ENCODE assay signal across 11 cellular contexts in the genomic region with DNA sequence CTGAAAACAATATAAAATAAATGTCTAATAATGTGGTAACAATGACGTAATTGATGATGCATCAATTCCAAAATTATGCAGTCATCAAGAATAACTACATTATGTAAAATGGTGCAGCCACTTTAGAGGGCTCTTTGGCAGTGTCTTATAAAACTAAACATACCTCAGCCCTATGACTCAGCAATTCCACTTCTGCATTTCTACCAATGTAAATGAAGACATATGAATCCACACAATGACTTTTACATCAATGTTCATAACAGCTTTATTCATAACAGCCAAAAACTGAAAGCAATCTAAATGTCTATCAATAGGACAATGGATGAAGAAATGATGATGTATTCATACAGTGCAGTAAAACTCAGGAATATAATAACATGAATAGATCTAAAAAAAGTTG.
DNase-seq lines count a peak whose midpoint lies in the region; ATAC-seq, FAIRE-seq and TF ChIP-seq lines count a peak whose summit lies in the region.
"Had no signal": no experiment of that assay in that cellular context is flagged by ENCODE, and none has a peak within 500 bp of the region (broad histone marks: within the 10 kb centered on the region; RNA-seq: fewer than 3 reads in every experiment).

No MANE protein-coding gene starts in this region.

- H3K4me1 Mint-ChIP-seq in astrocyte (ENCODE audit: low read depth, unreplicated experiment): peaks cover 10% of the 10 kb centered on the region
- peaks cover 4 to 7% of the 10 kb centered on the region in 2 donors for H3K4me1 Mint-ChIP-seq in stimulated activated naive B cell treated with anti-CD40 and anti-IgM and Interleukin-4, amounts not matched to agents 10 μg/mL and 1 μg/mL and 100 μg/mL, for 72 hours
- peaks cover 10% of the 10 kb centered on the region for H3K4me1 Mint-ChIP-seq in mesothelial cell of epicardium

- no peaks in the 10 kb centered on the region for H3K27me3 ChIP-seq in astrocyte (ENCODE audit: insufficient read depth, low read length)
- H3K27me3 ChIP-seq in vagina: no peaks in the 10 kb centered on the region
- H3K27me3 ChIP-seq in left ventricle myocardium inferior (ENCODE audit: low read depth): no peaks in the 10 kb centered on the region
- H3K27me3 ChIP-seq: heart right ventricle, pancreas had no signal

- TF ChIP-seq CTCF in astrocyte (IDR thresholded peaks at IDR 0.05; ENCODE audit: insufficient read depth, low read depth, low read length) (no peak), mesothelial cell of epicardium (IDR thresholded peaks at IDR 0.05; ENCODE audit: unreplicated experiment) (no peak), vagina (IDR thresholded peaks at IDR 0.05) (no peak), left ventricle myocardium inferior (IDR thresholded peaks at IDR 0.05; ENCODE audit: borderline replicate concordance) (no peak)

- no peak overlapping the region for H3K4me3 ChIP-seq in astrocyte (ENCODE audit: insufficient read depth, low read depth, low read length)
- H3K4me3 ChIP-seq in vagina: no peak overlapping the region
- no peak overlapping the region for H3K4me3 ChIP-seq in left ventricle myocardium inferior
- H3K4me3 ChIP-seq: heart right ventricle, pancreas had no signal

- H3K4me1 ChIP-seq in astrocyte (ENCODE audit: insufficient read depth, low read length) (no peaks in the 10 kb centered on the region), vagina (no peaks in the 10 kb centered on the region), left ventricle myocardium inferior (peaks cover 4% of the 10 kb centered on the region)

- H4K20me1 ChIP-seq in astrocyte (ENCODE audit: insufficient read depth, low read length): no peaks in the 10 kb centered on the region

- H3K27ac Mint-ChIP-seq in astrocyte (ENCODE audit: unreplicated experiment) (peak overlapping the region; percentile 30), mesothelial cell of epicardium (no peak overlapping the region)
- H3K27ac Mint-ChIP-seq in stimulated activated naive B cell treated with anti-CD40 and anti-IgM and Interleukin-4, amounts not matched to agents 10 μg/mL and 1 μg/mL and 100 μg/mL, for 72 hours: no peak overlapping the region

- no peaks in the 10 kb centered on the region for H3K27me3 Mint-ChIP-seq in astrocyte (ENCODE audit: low read depth, unreplicated experiment)
- no peaks in the 10 kb centered on the region for H3K27me3 Mint-ChIP-seq in stimulated activated naive B cell treated with anti-CD40 and anti-IgM and Interleukin-4, amounts not matched to agents 10 μg/mL and 1 μg/mL and 100 μg/mL, for 72 hours
- no peaks in the 10 kb centered on the region for H3K27me3 Mint-ChIP-seq in mesothelial cell of epicardium (ENCODE audit: low read depth)

- no peaks in the 10 kb centered on the region for H3K79me2 ChIP-seq in astrocyte (ENCODE audit: insufficient read depth, low read length)

- peak; percentile 83 for FAIRE-seq in astrocyte (lab: Jason Lieb, UNC)
- FAIRE-seq: pancreas had no signal

- DNase-seq in NCI-H2171 treated with DMSO at 0.1 percent for 48 hours (lab: John Stamatoyannopoulos, UW) (peak; percentile 10), NCI-H2171 (lab: John Stamatoyannopoulos, UW) (no peak), Kasumi-1 (lab: John Stamatoyannopoulos, UW) (peak; percentile 74 to 84), astrocyte (ENCODE audit: low read depth) (peak; percentile 85), mesothelial cell of epicardium (ENCODE audit: low spot score in 2 of 2, unreplicated experiment in 2 of 2) (no peak), vagina (ENCODE audit: extremely low spot score in 2 of 2) (no peak), left ventricle myocardium inferior (no peak)
- DNase-seq in stimulated activated naive B cell treated with anti-CD40 and anti-IgM and Interleukin-4, amounts not matched to agents 10 μg/mL and 1 μg/mL and 100 μg/mL, for 72 hours: no peak
- DNase-seq: activated naive CD4-positive, alpha-beta T cell treated with anti-CD3 and anti-CD28 coated beads, Interleukin-2, amount 50 U/mL, for 16 hours; heart right ventricle; pancreas had no signal

- H3K4me3 Mint-ChIP-seq in astrocyte (ENCODE audit: unreplicated experiment) (no peak overlapping the region), mesothelial cell of epicardium (no peak overlapping the region)
- no peak overlapping the region for H3K4me3 Mint-ChIP-seq in stimulated activated naive B cell treated with anti-CD40 and anti-IgM and Interleukin-4, amounts not matched to agents 10 μg/mL and 1 μg/mL and 100 μg/mL, for 72 hours

- H3K9me3 ChIP-seq in astrocyte (ENCODE audit: insufficient read depth, low read depth, low read length) (no peaks in the 10 kb centered on the region), vagina (no peaks in the 10 kb centered on the region), left ventricle myocardium inferior (replicated peaks) (no peaks in the 10 kb centered on the region)
- H3K9me3 ChIP-seq: heart right ventricle, pancreas had no signal

- H2AFZ ChIP-seq in astrocyte (ENCODE audit: low read depth, low read length): no peak overlapping the region

- H3K9me3 Mint-ChIP-seq in astrocyte (ENCODE audit: unreplicated experiment) (no peaks in the 10 kb centered on the region), mesothelial cell of epicardium (no peaks in the 10 kb centered on the region)
- no peaks in the 10 kb centered on the region for H3K9me3 Mint-ChIP-seq in stimulated activated naive B cell treated with anti-CD40 and anti-IgM and Interleukin-4, amounts not matched to agents 10 μg/mL and 1 μg/mL and 100 μg/mL, for 72 hours

- H3K36me3 Mint-ChIP-seq in astrocyte (ENCODE audit: low read depth, unreplicated experiment) (no peaks in the 10 kb centered on the region), mesothelial cell of epicardium (no peaks in the 10 kb centered on the region)
- peaks cover 0 to 2% of the 10 kb centered on the region in 2 donors for H3K36me3 Mint-ChIP-seq in stimulated activated naive B cell treated with anti-CD40 and anti-IgM and Interleukin-4, amounts not matched to agents 10 μg/mL and 1 μg/mL and 100 μg/mL, for 72 hours

- no peak overlapping the region for H3K9ac ChIP-seq in astrocyte (ENCODE audit: low read length)

- H3K4me2 ChIP-seq in astrocyte (ENCODE audit: low read length): peak overlapping the region; percentile 9

- H3K36me3 ChIP-seq in astrocyte (ENCODE audit: insufficient read depth, low read length) (no peaks in the 10 kb centered on the region), vagina (no peaks in the 10 kb centered on the region), left ventricle myocardium inferior (no peaks in the 10 kb centered on the region)
- H3K36me3 ChIP-seq: heart right ventricle, pancreas had no signal

- no peak for TF ChIP-seq POLR2A in vagina (IDR thresholded peaks at IDR 0.05)

- H3K27ac ChIP-seq in astrocyte (ENCODE audit: low read depth, low read length) (no peak overlapping the region), vagina (no peak overlapping the region), left ventricle myocardium inferior (replicated peaks) (no peak overlapping the region)
- H3K27ac ChIP-seq: heart right ventricle, pancreas had no signal

- intact Hi-C loops in vagina (cut with DNase I) (no loop called here), left ventricle myocardium inferior (cut with micrococcal nuclease) (no loop called here)

- ATAC-seq in stimulated activated naive B cell treated with anti-CD40 and anti-IgM and Interleukin-4, amounts not matched to agents 10 μg/mL and 1 μg/mL and 100 μg/mL, for 72 hours (replicated peaks): peak; percentile 79 to 85
- ATAC-seq: heart right ventricle, pancreas had no signal

Comparison
In these comparisons a context has a peak if more than half of its experiments do, and no peak if none do; other contexts are left out.
1. DNase-seq: peak in NCI-H2171 treated with DMSO at 0.1 percent for 48 hours (single experiment), Kasumi-1 (2 of 2) and astrocyte (single experiment); none in NCI-H2171 (single experiment), stimulated activated naive B cell treated with anti-CD40 and anti-IgM and Interleukin-4, amounts not matched to agents 10 μg/mL and 1 μg/mL and 100 μg/mL, for 72 hours (single experiment), mesothelial cell of epicardium (0 of 2), vagina (0 of 2) and left ventricle myocardium inferior (single experiment).